In the genomic region with DNA sequence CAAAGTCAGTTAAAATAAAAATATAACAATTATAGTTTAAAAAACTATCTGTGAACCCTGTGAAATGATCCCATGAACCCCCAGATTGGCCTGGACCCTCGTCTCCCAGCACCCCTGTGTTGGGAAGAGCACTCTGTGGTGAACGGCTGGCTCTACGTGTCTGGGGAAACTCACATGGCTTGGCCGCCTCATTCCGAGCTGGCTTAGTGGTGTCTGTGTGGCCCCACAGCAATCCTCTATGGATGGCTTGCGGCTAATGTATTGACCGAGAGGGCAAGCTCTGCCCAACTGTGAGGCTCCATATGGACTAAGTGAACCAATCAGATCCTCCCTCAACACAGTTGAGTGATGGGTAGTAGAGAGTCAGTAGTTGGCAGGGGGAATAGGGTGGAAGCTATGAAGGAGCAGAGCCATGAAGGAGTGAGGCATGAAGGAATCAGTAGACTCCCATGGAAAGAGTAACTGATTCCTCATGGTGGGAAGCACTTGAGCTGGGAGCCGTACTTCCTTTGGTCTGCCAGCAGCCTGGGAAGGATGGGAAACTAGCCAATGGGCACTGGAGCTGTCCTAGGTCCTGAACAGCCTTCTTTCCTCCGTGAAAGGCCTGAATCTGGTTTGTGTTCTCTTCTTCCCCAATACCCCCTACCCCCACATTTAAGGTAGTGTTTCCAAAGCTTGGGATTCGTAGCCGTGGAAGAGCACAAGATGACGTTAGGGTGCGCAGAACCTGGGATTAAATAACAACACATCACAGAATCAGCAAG, we compare ENCODE assay signal across 1 cellular context.
TF ChIP-seq lines count a peak whose summit lies in the region.

No MANE protein-coding gene starts in this region.

TF ChIP-seq in A549, 52 proteins besides CTCF, POLR2A, EP300 and RAD21 (continued from another document):
- TF ChIP-seq, protein P1, sequence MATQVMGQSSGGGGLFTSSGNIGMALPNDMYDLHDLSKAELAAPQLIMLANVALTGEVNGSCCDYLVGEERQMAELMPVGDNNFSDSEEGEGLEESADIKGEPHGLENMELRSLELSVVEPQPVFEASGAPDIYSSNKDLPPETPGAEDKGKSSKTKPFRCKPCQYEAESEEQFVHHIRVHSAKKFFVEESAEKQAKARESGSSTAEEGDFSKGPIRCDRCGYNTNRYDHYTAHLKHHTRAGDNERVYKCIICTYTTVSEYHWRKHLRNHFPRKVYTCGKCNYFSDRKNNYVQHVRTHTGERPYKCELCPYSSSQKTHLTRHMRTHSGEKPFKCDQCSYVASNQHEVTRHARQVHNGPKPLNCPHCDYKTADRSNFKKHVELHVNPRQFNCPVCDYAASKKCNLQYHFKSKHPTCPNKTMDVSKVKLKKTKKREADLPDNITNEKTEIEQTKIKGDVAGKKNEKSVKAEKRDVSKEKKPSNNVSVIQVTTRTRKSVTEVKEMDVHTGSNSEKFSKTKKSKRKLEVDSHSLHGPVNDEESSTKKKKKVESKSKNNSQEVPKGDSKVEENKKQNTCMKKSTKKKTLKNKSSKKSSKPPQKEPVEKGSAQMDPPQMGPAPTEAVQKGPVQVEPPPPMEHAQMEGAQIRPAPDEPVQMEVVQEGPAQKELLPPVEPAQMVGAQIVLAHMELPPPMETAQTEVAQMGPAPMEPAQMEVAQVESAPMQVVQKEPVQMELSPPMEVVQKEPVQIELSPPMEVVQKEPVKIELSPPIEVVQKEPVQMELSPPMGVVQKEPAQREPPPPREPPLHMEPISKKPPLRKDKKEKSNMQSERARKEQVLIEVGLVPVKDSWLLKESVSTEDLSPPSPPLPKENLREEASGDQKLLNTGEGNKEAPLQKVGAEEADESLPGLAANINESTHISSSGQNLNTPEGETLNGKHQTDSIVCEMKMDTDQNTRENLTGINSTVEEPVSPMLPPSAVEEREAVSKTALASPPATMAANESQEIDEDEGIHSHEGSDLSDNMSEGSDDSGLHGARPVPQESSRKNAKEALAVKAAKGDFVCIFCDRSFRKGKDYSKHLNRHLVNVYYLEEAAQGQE (IDR thresholded peaks at IDR 0.05) = peak; percentile 91
- TF ChIP-seq MYC (IDR thresholded peaks at IDR 0.05; ENCODE audit: borderline replicate concordance, low read length) (no peak), EHMT2 (IDR thresholded peaks at IDR 0.05; ENCODE audit: low read depth) (peak; percentile 33; the same call in 1 of the 2 replicates), CHD2 (IDR thresholded peaks at IDR 0.05; ENCODE audit: low read length, partially characterized antibody) (no peak), HDAC2 (IDR thresholded peaks at IDR 0.05) (no peak), ESRRA (IDR thresholded peaks at IDR 0.05; ENCODE audit: borderline replicate concordance, low read length) (no peak), HOXA7 (CRISPR knock-in tag; IDR thresholded peaks at IDR 0.05) (no peak)
